7 cellular contexts compared by ENCODE assay signal in the genomic region with DNA sequence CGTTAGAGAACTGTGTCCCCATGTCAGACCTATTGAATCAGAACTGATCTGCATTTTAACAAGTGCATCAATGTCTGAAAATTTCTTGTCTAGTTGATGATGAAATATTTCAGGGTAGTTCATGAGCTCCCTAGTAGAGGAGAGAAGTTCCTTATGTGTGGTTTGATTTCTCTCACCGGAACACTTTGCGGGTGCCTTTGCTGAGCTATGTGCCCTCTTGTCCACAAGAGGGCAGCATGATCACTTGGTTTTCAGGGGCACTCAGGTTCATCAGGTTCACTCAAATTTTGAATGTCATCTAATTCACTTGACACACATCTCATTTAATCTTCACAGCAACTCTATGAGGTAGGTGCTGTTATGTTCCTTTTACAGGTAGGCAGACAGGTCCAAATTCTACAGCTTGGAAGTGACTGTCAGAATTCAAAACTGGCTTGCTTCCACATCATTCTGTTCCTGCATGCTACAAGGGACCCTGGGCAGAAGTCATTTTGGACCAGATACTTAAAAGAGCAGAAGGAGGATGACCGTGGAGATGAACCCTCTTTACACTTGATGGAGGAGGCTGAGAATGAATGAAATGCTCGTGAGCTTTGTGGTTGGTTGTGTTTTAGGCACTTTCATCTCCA. TPM values are rescaled to one million over a fixed set of nuclear protein-coding genes. Genes with fewer than 3 reads are reported as not detected.
DNase-seq lines count a peak whose midpoint lies in the region; ATAC-seq, FAIRE-seq and TF ChIP-seq lines count a peak whose summit lies in the region.

No MANE protein-coding gene starts in this region.

- H3K9me3 ChIP-seq in K562 (replicated peaks; ENCODE audit: control insufficient read depth, insufficient read depth, low read depth, low read length), result no peaks in the 10 kb centered on the region

- peaks cover 2 to 3% of the 10 kb centered on the region in 2 experiments; a peak in 2 of 5 replicates for H3K27me3 ChIP-seq in K562 (ENCODE audit: control insufficient read depth in 2 of 2, insufficient read depth in 2 of 2, low read length in 2 of 2)

- WGBS in K562 (ENCODE audit: insufficient coverage, low coverage, missing lambda C conversion rate), result 41% methylated on average over 5 of the region's 5 CpGs

- H3K36me3 ChIP-seq in K562 (ENCODE audit: control insufficient read depth, insufficient read depth, low read length), result peaks cover 52% of the 10 kb centered on the region; the same call in 2 of the 3 replicates

- H3K79me2 ChIP-seq in K562 (ENCODE audit: control insufficient read depth, insufficient read depth, low read length), result no peaks in the 10 kb centered on the region

- no peak for TF ChIP-seq EP300 in K562 (IDR thresholded peaks at IDR 0.05; ENCODE audit: low read length)

- no peak for TF ChIP-seq POLR2A in K562 (conservative IDR thresholded peaks at IDR 0.05)

- no peak overlapping the region for H3K4me2 ChIP-seq in K562 (ENCODE audit: insufficient read depth, low read length)

- no peaks in the 10 kb centered on the region for H3K9me1 ChIP-seq in K562 (ENCODE audit: control insufficient read depth, insufficient read depth, low read length)

- no peak overlapping the region for H2AFZ ChIP-seq in K562 (ENCODE audit: low read depth, low read length)

- H3K9ac ChIP-seq in K562 (ENCODE audit: insufficient read depth in 1 of 2, low read depth in 2 of 2, low read length in 2 of 2), result no peak overlapping the region

- H3K4me1 ChIP-seq in K562 (replicated peaks in 1 of 2; ENCODE audit: control insufficient read depth in 2 of 2, insufficient read depth in 2 of 2, low read length in 2 of 2), result no peaks in the 10 kb centered on the region

- intact Hi-C loops in K562 (cut with micrococcal nuclease), result loop anchor here (1.0 to 5.0 kb wide), 4 partner anchors 66 to 291 kb away; no protein-coding TSS in a partner anchor

- no peaks in the 10 kb centered on the region; the same call in 1 of the 2 replicates for H4K20me1 ChIP-seq in K562 (replicated peaks; ENCODE audit: control insufficient read depth, insufficient read depth, low read length)

- peak; percentile 30 for DNase-seq in NCI-H1048 (lab: John Stamatoyannopoulos, UW)
- peak in 3 of 5 experiments; percentile 24 to 70 (median 29) for DNase-seq in T-helper 2 cell
- peak; percentile 72 to 77 (median 76) for DNase-seq in K562 (ENCODE audit: extremely low read depth in 1 of 4, low spot score in 3 of 4)
- DNase-seq in iPS-NIHi11 (ENCODE audit: low spot score), result peak; percentile 82
- DNase-seq in stimulated activated CD4-positive, alpha-beta T cell treated with anti-CD3 and anti-CD28 coated beads, Interleukin-15, amount 100 ng/mL, for 24 hours, result peak; percentile 51

- POLR2A ChIA-PET in K562 (lab: Yijun Ruan, JAX), result interaction anchor here (0.8 to 1.9 kb wide), 3 partner anchors 13 to 276 kb away, joined by 4 to 7 read pairs (median 4); partner anchors contain the start of genes C2CD3 and PPME1

- ATAC-seq in K562 (peak; percentile 89), HG02885 (IDR thresholded peaks at IDR 0.05; ENCODE audit: poor library complexity, unreplicated experiment) (no peak)

- no peak overlapping the region for H3K27ac ChIP-seq in K562 (ENCODE audit: extremely low read depth, low read depth, low read length)

- CTCF ChIA-PET in K562 (lab: Yijun Ruan, JAX; ENCODE audit: low intra/inter-chr PET ratio), result interaction anchor here (0.6 to 2.5 kb wide), 5 partner anchors 66 to 1112 kb away, joined by 3 to 15 read pairs (median 4); no protein-coding TSS in a partner anchor

- no peak overlapping the region for H3K4me3 ChIP-seq in K562

- FAIRE-seq in K562 (lab: Jason Lieb, UNC), result peak; percentile 98

- TF ChIP-seq CTCF in GM12872 (IDR thresholded peaks at IDR 0.05; ENCODE audit: insufficient read depth, low read depth, low read length) (peak; percentile 91), K562 (IDR thresholded peaks at IDR 0.05 in 2 of 3, conservative IDR thresholded peaks at IDR 0.05 in 1 of 3; ENCODE audit: insufficient read depth in 2 of 3, low read depth in 1 of 3, low read length in 3 of 3) (peak; percentile 84 to 91 (median 85))

- peak; percentile 79 to 86 for TF ChIP-seq RAD21 in K562 (CRISPR knock-in tag; conservative IDR thresholded peaks at IDR 0.05 in 1 of 2, IDR thresholded peaks at IDR 0.05 in 1 of 2)

- BruUV-seq in K562 (replicated peaks; lab: Mats Ljungman, UMichigan), result no TSS peak

- in situ Hi-C loops in K562 (cut with MboI), result no loop called here

TF ChIP-seq in K562, 482 proteins besides CTCF, POLR2A, EP300 and RAD21 (continues in another document):
- TF ChIP-seq KLF1 (tag; IDR thresholded peaks at IDR 0.05) (no peak), SOX6 (IDR thresholded peaks at IDR 0.05) (0 out of 2 replicates have a peak, but pooled peaks have one; percentile 11), CEBPG (CRISPR knock-in tag; IDR thresholded peaks at IDR 0.05) (no peak), CEBPG (tag; conservative IDR thresholded peaks at IDR 0.05 in 1 of 2, IDR thresholded peaks at IDR 0.05 in 1 of 2) (peak; percentile 52 to 74; a peak in 3 of 4 replicates), ZNF830 (CRISPR knock-in tag; IDR thresholded peaks at IDR 0.05) (no peak), SRSF7 (optimal IDR thresholded peaks at IDR 0.05; ENCODE audit: low read depth, low read length) (no peak), SMAD2 (IDR thresholded peaks at IDR 0.05; ENCODE audit: low read depth, low read length) (no peak), MAZ (CRISPR knock-in tag; conservative IDR thresholded peaks at IDR 0.05 in 1 of 2, IDR thresholded peaks at IDR 0.05 in 1 of 2) (0 out of 4 replicates have a peak, but pooled peaks of 1 of the 2 experiments have one; percentile 26)
- TF ChIP-seq, protein P1, sequence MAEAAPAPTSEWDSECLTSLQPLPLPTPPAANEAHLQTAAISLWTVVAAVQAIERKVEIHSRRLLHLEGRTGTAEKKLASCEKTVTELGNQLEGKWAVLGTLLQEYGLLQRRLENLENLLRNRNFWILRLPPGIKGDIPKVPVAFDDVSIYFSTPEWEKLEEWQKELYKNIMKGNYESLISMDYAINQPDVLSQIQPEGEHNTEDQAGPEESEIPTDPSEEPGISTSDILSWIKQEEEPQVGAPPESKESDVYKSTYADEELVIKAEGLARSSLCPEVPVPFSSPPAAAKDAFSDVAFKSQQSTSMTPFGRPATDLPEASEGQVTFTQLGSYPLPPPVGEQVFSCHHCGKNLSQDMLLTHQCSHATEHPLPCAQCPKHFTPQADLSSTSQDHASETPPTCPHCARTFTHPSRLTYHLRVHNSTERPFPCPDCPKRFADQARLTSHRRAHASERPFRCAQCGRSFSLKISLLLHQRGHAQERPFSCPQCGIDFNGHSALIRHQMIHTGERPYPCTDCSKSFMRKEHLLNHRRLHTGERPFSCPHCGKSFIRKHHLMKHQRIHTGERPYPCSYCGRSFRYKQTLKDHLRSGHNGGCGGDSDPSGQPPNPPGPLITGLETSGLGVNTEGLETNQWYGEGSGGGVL (CRISPR knock-in tag; IDR thresholded peaks at IDR 0.05), result no peak
- TF ChIP-seq, protein P2, sequence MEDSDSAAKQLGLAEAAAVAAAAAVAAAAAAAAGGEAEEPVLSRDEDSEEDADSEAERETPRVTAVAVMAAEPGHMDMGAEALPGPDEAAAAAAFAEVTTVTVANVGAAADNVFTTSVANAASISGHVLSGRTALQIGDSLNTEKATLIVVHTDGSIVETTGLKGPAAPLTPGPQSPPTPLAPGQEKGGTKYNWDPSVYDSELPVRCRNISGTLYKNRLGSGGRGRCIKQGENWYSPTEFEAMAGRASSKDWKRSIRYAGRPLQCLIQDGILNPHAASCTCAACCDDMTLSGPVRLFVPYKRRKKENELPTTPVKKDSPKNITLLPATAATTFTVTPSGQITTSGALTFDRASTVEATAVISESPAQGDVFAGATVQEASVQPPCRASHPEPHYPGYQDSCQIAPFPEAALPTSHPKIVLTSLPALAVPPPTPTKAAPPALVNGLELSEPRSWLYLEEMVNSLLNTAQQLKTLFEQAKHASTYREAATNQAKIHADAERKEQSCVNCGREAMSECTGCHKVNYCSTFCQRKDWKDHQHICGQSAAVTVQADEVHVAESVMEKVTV (CRISPR knock-in tag; IDR thresholded peaks at IDR 0.05), result peak; percentile 66
- TF ChIP-seq, protein P3, sequence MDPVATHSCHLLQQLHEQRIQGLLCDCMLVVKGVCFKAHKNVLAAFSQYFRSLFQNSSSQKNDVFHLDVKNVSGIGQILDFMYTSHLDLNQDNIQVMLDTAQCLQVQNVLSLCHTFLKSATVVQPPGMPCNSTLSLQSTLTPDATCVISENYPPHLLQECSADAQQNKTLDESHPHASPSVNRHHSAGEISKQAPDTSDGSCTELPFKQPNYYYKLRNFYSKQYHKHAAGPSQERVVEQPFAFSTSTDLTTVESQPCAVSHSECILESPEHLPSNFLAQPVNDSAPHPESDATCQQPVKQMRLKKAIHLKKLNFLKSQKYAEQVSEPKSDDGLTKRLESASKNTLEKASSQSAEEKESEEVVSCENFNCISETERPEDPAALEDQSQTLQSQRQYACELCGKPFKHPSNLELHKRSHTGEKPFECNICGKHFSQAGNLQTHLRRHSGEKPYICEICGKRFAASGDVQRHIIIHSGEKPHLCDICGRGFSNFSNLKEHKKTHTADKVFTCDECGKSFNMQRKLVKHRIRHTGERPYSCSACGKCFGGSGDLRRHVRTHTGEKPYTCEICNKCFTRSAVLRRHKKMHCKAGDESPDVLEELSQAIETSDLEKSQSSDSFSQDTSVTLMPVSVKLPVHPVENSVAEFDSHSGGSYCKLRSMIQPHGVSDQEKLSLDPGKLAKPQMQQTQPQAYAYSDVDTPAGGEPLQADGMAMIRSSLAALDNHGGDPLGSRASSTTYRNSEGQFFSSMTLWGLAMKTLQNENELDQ (CRISPR knock-in tag; IDR thresholded peaks at IDR 0.05; ENCODE audit: borderline replicate concordance), result no peak

RNA-seq across cellular contexts. Expression of gene P4HA3, which starts 55.6 kb away (rescaled TPM):
- not detected in 2 replicates for total RNA-seq in K562 (2011; cell fraction: chromatin; rRNA removed; ENCODE audit: low replicate concordance)
- total RNA-seq in K562 (2011; cell fraction: nucleolus; rRNA removed), result not detected in 2 replicates
- total RNA-seq in K562 (2011; cell fraction: nucleoplasm; rRNA removed), result not detected in 2 replicates
- total RNA-seq in K562 (2014; rRNA removed) (not detected in 2 replicates), K562 (2014; rRNA removed; fragmentation: Illumina TruSeq; extraction: Trizol) (not detected in 2 replicates), K562 (2015; rRNA removed; fragmentation: Illumina TruSeq; extraction: Trizol) (not detected in 2 replicates), K562 (2021) (not detected in 2 replicates)
- polyA plus RNA-seq in K562 (2011; rRNA removed) (0.03 TPM in 1 of 2 replicates, not detected in the other), K562 (2014; fragmentation: Illumina TruSeq; extraction: Trizol) (not detected in 2 replicates), K562 (2014; fragmentation: Nextera tagmentation; extraction: Ambion mirVana) (under 1 TPM in 1 of 2 experiments, not detected in 1; 0.01 TPM), K562 (2014; rRNA removed) (not detected in 2 replicates)
- not detected in 2 replicates for polyA plus RNA-seq in K562 (2011; cell fraction: cytosol; rRNA removed)
- not detected in 2 replicates for polyA plus RNA-seq in K562 (2011; cell fraction: nucleus; rRNA removed)
- 0.04 and 0.07 TPM in 2 replicates for polyA plus RNA-seq in K562 (2012)
- not detected in 2 replicates for polyA minus RNA-seq in K562 (2011; rRNA and poly(A)+ RNA removed)
- not detected in 2 replicates for polyA minus RNA-seq in K562 (2011; cell fraction: cytosol; rRNA and poly(A)+ RNA removed)
- not detected in 2 replicates for polyA minus RNA-seq in K562 (2011; cell fraction: nucleus; rRNA and poly(A)+ RNA removed)

Comparison
In these comparisons a context has a peak if more than half of its experiments do, and no peak if none do; other contexts are left out.
1. DNase-seq: peak in every context shown above with its lines; median percentile 82 in iPS-NIHi11; 76 in K562; 51 in stimulated activated CD4-positive, alpha-beta T cell treated with anti-CD3 and anti-CD28 coated beads, Interleukin-15, amount 100 ng/mL, for 24 hours; 30 in NCI-H1048; 29 in T-helper 2 cell.